ENCODE assay signal across 10 cellular contexts in the genomic region with DNA sequence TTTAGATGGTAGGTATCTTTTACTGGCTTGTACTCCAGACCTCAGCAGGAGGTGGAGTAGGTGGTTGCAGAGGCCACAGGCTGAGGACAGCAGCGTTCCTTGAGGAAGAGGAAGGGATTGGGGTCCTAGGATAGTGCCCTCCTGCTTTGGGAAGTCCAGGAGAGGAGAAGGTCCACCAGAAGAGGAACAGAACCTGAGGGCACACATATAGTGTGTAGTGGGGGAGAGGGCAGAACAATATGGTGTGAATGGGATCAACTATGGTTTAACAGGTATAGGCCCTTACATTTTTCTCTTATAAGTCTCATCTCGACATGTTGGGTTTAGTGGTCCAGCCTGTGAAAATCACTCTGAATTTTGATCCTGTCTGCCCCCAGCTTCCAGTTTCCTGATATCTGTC.
"Had no signal": no experiment of that assay in that cellular context is flagged by ENCODE, and none has a peak within 500 bp of the region (broad histone marks: within the 10 kb centered on the region; RNA-seq: fewer than 3 reads in every experiment).

No MANE protein-coding gene starts in this region.

- DNase-seq: GM23248, GOT3, H7, H9, HCEC 1CT, HFFc6 had no signal

- H3K4me2 ChIP-seq: GM23338 had no signal

- H2AFZ ChIP-seq: GM23248, GM23338 had no signal

- H3K27ac ChIP-seq: GM23248 had no signal

- H3K36me3 ChIP-seq: HAP-1 had no signal

- H3K9ac ChIP-seq: GM23248 had no signal

- ATAC-seq: GM23338, HCT116 had no signal

- H3K4me3 ChIP-seq: GM23248, GM23338, HAP-1 had no signal

- FAIRE-seq: H54 had no signal
